In the genomic region with DNA sequence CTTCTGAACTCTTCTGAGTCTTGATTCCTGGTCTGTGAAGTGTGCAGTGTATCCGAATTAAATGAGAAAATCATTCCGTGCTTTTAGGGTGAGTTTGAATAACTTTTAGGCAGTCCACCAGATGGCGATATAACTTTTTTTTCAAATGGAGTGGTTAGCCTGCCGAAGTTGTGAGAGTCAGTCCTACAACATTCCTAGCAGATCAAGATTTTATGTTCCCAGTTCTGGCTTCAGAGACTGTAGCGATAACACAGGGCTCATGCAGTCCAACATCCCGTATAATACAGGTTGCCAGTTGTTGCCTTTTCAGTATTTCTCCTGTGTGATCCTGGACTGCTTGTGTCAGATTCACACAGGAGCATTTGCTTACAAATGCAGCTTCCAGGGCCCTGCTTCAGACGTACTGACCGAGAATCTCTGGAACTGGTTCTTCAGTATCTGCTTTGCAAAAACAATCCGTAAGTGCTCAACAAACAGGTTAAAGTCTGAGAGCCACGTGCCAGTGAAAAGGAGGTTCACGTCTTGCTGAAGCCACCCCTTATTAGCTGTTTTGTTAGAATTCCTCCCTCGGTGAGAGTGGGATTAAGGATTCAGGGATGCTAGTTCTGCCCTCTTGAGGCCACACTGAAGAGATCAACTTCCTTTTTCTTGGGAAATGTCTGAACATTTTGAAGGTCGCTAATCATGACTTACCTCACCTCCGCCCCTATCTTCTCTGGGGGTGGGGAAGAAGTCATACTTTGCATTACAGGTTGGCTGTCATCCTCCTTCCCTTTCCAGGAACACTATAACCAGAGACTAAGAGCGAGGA, we compare ENCODE assay signal across 1 cellular context.
TF ChIP-seq lines count a peak whose summit lies in the region.

No MANE protein-coding gene starts in this region.

TF ChIP-seq in HEK293, 187 proteins besides CTCF, POLR2A, EP300 and RAD21 (continued from another document):
- no peak for TF ChIP-seq SCRT1 (tag by site-specific recombination; IDR thresholded peaks at IDR 0.05; ENCODE audit: borderline replicate concordance)
- 0 out of 2 replicates have a peak, but pooled peaks have one; percentile 17 for TF ChIP-seq ZNF561 (tag by site-specific recombination; IDR thresholded peaks at IDR 0.05; ENCODE audit: borderline replicate concordance)
- no peak for TF ChIP-seq ZNF302 (tag by site-specific recombination; IDR thresholded peaks at IDR 0.05; ENCODE audit: low read depth)
- no peak for TF ChIP-seq ZNF514 (tag by site-specific recombination; IDR thresholded peaks at IDR 0.05)
- TF ChIP-seq ZNF654 (tag by site-specific recombination; IDR thresholded peaks at IDR 0.05; ENCODE audit: low read depth): peak; percentile 58
- TF ChIP-seq EGR2 (tag by site-specific recombination; IDR thresholded peaks at IDR 0.05; ENCODE audit: low read depth): 0 out of 2 replicates have a peak, but pooled peaks have one; percentile 5
- TF ChIP-seq ZNF747 (tag by site-specific recombination; IDR thresholded peaks at IDR 0.05): no peak
- TF ChIP-seq ZNF2 (tag by site-specific recombination; IDR thresholded peaks at IDR 0.05): peak; percentile 33; the same call in 1 of the 2 replicates
- TF ChIP-seq ZNF366 (tag by site-specific recombination; conservative IDR thresholded peaks at IDR 0.05): peak; percentile 57
- TF ChIP-seq, protein P1, sequence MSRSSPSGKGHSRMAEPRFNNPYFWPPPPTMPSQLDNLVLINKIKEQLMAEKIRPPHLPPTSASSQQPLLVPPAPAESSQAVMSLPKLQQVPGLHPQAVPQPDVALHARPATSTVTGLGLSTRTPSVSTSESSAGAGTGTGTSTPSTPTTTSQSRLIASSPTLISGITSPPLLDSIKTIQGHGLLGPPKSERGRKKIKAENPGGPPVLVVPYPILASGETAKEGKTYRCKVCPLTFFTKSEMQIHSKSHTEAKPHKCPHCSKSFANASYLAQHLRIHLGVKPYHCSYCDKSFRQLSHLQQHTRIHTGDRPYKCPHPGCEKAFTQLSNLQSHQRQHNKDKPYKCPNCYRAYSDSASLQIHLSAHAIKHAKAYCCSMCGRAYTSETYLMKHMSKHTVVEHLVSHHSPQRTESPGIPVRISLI (tag by site-specific recombination; IDR thresholded peaks at IDR 0.05): 0 out of 2 replicates have a peak, but pooled peaks have one; percentile 32
- 0 out of 2 replicates have a peak, but pooled peaks have one; percentile 30 for TF ChIP-seq ZFHX2 (tag by site-specific recombination; conservative IDR thresholded peaks at IDR 0.05)
- TF ChIP-seq IKZF3 (tag by site-specific recombination; IDR thresholded peaks at IDR 0.05): 0 out of 2 replicates have a peak, but pooled peaks have one; percentile 18
- TF ChIP-seq ZNF138 (tag by site-specific recombination; IDR thresholded peaks at IDR 0.05; ENCODE audit: borderline replicate concordance): no peak
- peak; percentile 41 for TF ChIP-seq SETDB1 (IDR thresholded peaks at IDR 0.05; ENCODE audit: insufficient read length, low read length)
- TF ChIP-seq ZNF335 (tag by site-specific recombination; conservative IDR thresholded peaks at IDR 0.05): peak; percentile 67
- no peak for TF ChIP-seq ZNF214 (tag by site-specific recombination; IDR thresholded peaks at IDR 0.05; ENCODE audit: borderline replicate concordance)
- no peak for TF ChIP-seq ZNF777 (tag by site-specific recombination; IDR thresholded peaks at IDR 0.05; ENCODE audit: borderline replicate concordance)
- peak; percentile 25; the same call in 1 of the 2 replicates for TF ChIP-seq SP3 (tag by site-specific recombination; IDR thresholded peaks at IDR 0.05)
- TF ChIP-seq, protein P2, sequence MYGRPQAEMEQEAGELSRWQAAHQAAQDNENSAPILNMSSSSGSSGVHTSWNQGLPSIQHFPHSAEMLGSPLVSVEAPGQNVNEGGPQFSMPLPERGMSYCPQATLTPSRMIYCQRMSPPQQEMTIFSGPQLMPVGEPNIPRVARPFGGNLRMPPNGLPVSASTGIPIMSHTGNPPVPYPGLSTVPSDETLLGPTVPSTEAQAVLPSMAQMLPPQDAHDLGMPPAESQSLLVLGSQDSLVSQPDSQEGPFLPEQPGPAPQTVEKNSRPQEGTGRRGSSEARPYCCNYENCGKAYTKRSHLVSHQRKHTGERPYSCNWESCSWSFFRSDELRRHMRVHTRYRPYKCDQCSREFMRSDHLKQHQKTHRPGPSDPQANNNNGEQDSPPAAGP (tag by site-specific recombination; IDR thresholded peaks at IDR 0.05): no peak
- no peak for TF ChIP-seq ZNF624 (tag by site-specific recombination; IDR thresholded peaks at IDR 0.05)
- TF ChIP-seq ZBTB17 (tag by site-specific recombination; IDR thresholded peaks at IDR 0.05): peak; percentile 44; the same call in 1 of the 2 replicates
- TF ChIP-seq, protein P3, sequence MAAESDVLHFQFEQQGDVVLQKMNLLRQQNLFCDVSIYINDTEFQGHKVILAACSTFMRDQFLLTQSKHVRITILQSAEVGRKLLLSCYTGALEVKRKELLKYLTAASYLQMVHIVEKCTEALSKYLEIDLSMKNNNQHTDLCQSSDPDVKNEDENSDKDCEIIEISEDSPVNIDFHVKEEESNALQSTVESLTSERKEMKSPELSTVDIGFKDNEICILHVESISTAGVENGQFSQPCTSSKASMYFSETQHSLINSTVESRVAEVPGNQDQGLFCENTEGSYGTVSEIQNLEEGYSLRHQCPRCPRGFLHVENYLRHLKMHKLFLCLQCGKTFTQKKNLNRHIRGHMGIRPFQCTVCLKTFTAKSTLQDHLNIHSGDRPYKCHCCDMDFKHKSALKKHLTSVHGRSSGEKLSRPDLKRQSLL (tag by site-specific recombination; IDR thresholded peaks at IDR 0.05): no peak
- TF ChIP-seq GLIS1 (tag by site-specific recombination; IDR thresholded peaks at IDR 0.05): no peak
- TF ChIP-seq ZNF324 (tag by site-specific recombination; IDR thresholded peaks at IDR 0.05): no peak
- no peak for TF ChIP-seq ZNF776 (tag by site-specific recombination; IDR thresholded peaks at IDR 0.05; ENCODE audit: borderline replicate concordance)
- no peak for TF ChIP-seq ZNF785 (tag by site-specific recombination; IDR thresholded peaks at IDR 0.05)
- TF ChIP-seq, protein P4, sequence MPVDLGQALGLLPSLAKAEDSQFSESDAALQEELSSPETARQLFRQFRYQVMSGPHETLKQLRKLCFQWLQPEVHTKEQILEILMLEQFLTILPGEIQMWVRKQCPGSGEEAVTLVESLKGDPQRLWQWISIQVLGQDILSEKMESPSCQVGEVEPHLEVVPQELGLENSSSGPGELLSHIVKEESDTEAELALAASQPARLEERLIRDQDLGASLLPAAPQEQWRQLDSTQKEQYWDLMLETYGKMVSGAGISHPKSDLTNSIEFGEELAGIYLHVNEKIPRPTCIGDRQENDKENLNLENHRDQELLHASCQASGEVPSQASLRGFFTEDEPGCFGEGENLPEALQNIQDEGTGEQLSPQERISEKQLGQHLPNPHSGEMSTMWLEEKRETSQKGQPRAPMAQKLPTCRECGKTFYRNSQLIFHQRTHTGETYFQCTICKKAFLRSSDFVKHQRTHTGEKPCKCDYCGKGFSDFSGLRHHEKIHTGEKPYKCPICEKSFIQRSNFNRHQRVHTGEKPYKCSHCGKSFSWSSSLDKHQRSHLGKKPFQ (tag by site-specific recombination; IDR thresholded peaks at IDR 0.05): no peak
- TF ChIP-seq, protein P5, sequence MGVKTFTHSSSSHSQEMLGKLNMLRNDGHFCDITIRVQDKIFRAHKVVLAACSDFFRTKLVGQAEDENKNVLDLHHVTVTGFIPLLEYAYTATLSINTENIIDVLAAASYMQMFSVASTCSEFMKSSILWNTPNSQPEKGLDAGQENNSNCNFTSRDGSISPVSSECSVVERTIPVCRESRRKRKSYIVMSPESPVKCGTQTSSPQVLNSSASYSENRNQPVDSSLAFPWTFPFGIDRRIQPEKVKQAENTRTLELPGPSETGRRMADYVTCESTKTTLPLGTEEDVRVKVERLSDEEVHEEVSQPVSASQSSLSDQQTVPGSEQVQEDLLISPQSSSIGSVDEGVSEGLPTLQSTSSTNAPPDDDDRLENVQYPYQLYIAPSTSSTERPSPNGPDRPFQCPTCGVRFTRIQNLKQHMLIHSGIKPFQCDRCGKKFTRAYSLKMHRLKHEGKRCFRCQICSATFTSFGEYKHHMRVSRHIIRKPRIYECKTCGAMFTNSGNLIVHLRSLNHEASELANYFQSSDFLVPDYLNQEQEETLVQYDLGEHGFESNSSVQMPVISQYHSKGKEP (tag by site-specific recombination; IDR thresholded peaks at IDR 0.05): no peak
- TF ChIP-seq ZNF404 (tag by site-specific recombination; IDR thresholded peaks at IDR 0.05): no peak
- TF ChIP-seq ZNF184 (tag by site-specific recombination; IDR thresholded peaks at IDR 0.05): no peak
- TF ChIP-seq GFI1B (tag by site-specific recombination; IDR thresholded peaks at IDR 0.05): no peak
- TF ChIP-seq ZBTB20 (tag by site-specific recombination; IDR thresholded peaks at IDR 0.05): peak; percentile 100
- TF ChIP-seq ZNF423 (tag by site-specific recombination; IDR thresholded peaks at IDR 0.05): no peak
- peak; percentile 81 for TF ChIP-seq ZNF660 (tag by site-specific recombination; IDR thresholded peaks at IDR 0.05)
- TF ChIP-seq, protein P6, sequence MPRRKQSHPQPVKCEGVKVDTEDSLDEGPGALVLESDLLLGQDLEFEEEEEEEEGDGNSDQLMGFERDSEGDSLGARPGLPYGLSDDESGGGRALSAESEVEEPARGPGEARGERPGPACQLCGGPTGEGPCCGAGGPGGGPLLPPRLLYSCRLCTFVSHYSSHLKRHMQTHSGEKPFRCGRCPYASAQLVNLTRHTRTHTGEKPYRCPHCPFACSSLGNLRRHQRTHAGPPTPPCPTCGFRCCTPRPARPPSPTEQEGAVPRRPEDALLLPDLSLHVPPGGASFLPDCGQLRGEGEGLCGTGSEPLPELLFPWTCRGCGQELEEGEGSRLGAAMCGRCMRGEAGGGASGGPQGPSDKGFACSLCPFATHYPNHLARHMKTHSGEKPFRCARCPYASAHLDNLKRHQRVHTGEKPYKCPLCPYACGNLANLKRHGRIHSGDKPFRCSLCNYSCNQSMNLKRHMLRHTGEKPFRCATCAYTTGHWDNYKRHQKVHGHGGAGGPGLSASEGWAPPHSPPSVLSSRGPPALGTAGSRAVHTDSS (tag by site-specific recombination; IDR thresholded peaks at IDR 0.05): no peak
- TF ChIP-seq, protein P7, sequence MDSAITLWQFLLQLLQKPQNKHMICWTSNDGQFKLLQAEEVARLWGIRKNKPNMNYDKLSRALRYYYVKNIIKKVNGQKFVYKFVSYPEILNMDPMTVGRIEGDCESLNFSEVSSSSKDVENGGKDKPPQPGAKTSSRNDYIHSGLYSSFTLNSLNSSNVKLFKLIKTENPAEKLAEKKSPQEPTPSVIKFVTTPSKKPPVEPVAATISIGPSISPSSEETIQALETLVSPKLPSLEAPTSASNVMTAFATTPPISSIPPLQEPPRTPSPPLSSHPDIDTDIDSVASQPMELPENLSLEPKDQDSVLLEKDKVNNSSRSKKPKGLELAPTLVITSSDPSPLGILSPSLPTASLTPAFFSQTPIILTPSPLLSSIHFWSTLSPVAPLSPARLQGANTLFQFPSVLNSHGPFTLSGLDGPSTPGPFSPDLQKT (IDR thresholded peaks at IDR 0.05; ENCODE audit: borderline replicate concordance, low read depth, low read length): no peak
- TF ChIP-seq ZNF426 (tag by site-specific recombination; IDR thresholded peaks at IDR 0.05): no peak
